Comparison of ENCODE assay signal across 1 cellular context in genomic region chr1:48003741-48004503, GRCh38.
TF ChIP-seq lines count a peak whose summit lies in the region.

No MANE protein-coding gene starts in this region.

TF ChIP-seq in HEK293, 187 proteins besides CTCF, POLR2A, EP300 and RAD21 (continued from another document and continues in another):
- TF ChIP-seq ZNF768 (tag by site-specific recombination; IDR thresholded peaks at IDR 0.05) = no peak
- no peak for TF ChIP-seq ZNF791 (tag by site-specific recombination; IDR thresholded peaks at IDR 0.05)
- no peak for TF ChIP-seq ZFP3 (tag by site-specific recombination; IDR thresholded peaks at IDR 0.05; ENCODE audit: low read depth)
- no peak for TF ChIP-seq ZNF239 (tag by site-specific recombination; IDR thresholded peaks at IDR 0.05)
- TF ChIP-seq ZBTB8A (tag by site-specific recombination; IDR thresholded peaks at IDR 0.05) = peak; percentile 70
- no peak; the same call in 1 of the 2 replicates for TF ChIP-seq OVOL3 (tag by site-specific recombination; IDR thresholded peaks at IDR 0.05)
- TF ChIP-seq ZNF670 (tag by site-specific recombination; IDR thresholded peaks at IDR 0.05; ENCODE audit: low read depth) = no peak
- no peak for TF ChIP-seq MYNN (tag by site-specific recombination; IDR thresholded peaks at IDR 0.05; ENCODE audit: borderline replicate concordance)
- TF ChIP-seq, protein P1, sequence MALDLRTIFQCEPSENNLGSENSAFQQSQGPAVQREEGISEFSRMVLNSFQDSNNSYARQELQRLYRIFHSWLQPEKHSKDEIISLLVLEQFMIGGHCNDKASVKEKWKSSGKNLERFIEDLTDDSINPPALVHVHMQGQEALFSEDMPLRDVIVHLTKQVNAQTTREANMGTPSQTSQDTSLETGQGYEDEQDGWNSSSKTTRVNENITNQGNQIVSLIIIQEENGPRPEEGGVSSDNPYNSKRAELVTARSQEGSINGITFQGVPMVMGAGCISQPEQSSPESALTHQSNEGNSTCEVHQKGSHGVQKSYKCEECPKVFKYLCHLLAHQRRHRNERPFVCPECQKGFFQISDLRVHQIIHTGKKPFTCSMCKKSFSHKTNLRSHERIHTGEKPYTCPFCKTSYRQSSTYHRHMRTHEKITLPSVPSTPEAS (tag by site-specific recombination; IDR thresholded peaks at IDR 0.05) = peak; percentile 87
- TF ChIP-seq ZNF155 (tag by site-specific recombination; IDR thresholded peaks at IDR 0.05) = no peak
- TF ChIP-seq ELK4 (IDR thresholded peaks at IDR 0.05; ENCODE audit: borderline replicate concordance, low read depth, low read length) = peak; percentile 56; the same call in 1 of the 2 replicates
- TF ChIP-seq ZNF302 (tag by site-specific recombination; IDR thresholded peaks at IDR 0.05; ENCODE audit: low read depth) = no peak
- peak; percentile 65; the same call in 1 of the 2 replicates for TF ChIP-seq FEZF1 (tag by site-specific recombination; IDR thresholded peaks at IDR 0.05)
- TF ChIP-seq SP7 (tag by site-specific recombination; IDR thresholded peaks at IDR 0.05) = peak; percentile 99
- TF ChIP-seq YY2 (tag by site-specific recombination; IDR thresholded peaks at IDR 0.05) = no peak
- no peak for TF ChIP-seq PRDM10 (tag by site-specific recombination; IDR thresholded peaks at IDR 0.05)
- no peak for TF ChIP-seq ZNF394 (tag by site-specific recombination; IDR thresholded peaks at IDR 0.05; ENCODE audit: borderline replicate concordance)
- peak; percentile 81 for TF ChIP-seq GLIS1 (tag by site-specific recombination; IDR thresholded peaks at IDR 0.05)
- TF ChIP-seq ZEB2 (tag by site-specific recombination; IDR thresholded peaks at IDR 0.05) = peak; percentile 45; the same call in 1 of the 2 replicates
- no peak; the same call in 1 of the 2 replicates for TF ChIP-seq ZBTB20 (tag by site-specific recombination; IDR thresholded peaks at IDR 0.05)
- TF ChIP-seq ZNF132 (tag by site-specific recombination; IDR thresholded peaks at IDR 0.05; ENCODE audit: borderline replicate concordance) = no peak
- no peak for TF ChIP-seq ZNF777 (tag by site-specific recombination; IDR thresholded peaks at IDR 0.05; ENCODE audit: borderline replicate concordance)
- TF ChIP-seq ZNF585B (tag by site-specific recombination; IDR thresholded peaks at IDR 0.05) = no peak
- no peak for TF ChIP-seq YY1 (tag by site-specific recombination; IDR thresholded peaks at IDR 0.05)
- TF ChIP-seq, protein P2, sequence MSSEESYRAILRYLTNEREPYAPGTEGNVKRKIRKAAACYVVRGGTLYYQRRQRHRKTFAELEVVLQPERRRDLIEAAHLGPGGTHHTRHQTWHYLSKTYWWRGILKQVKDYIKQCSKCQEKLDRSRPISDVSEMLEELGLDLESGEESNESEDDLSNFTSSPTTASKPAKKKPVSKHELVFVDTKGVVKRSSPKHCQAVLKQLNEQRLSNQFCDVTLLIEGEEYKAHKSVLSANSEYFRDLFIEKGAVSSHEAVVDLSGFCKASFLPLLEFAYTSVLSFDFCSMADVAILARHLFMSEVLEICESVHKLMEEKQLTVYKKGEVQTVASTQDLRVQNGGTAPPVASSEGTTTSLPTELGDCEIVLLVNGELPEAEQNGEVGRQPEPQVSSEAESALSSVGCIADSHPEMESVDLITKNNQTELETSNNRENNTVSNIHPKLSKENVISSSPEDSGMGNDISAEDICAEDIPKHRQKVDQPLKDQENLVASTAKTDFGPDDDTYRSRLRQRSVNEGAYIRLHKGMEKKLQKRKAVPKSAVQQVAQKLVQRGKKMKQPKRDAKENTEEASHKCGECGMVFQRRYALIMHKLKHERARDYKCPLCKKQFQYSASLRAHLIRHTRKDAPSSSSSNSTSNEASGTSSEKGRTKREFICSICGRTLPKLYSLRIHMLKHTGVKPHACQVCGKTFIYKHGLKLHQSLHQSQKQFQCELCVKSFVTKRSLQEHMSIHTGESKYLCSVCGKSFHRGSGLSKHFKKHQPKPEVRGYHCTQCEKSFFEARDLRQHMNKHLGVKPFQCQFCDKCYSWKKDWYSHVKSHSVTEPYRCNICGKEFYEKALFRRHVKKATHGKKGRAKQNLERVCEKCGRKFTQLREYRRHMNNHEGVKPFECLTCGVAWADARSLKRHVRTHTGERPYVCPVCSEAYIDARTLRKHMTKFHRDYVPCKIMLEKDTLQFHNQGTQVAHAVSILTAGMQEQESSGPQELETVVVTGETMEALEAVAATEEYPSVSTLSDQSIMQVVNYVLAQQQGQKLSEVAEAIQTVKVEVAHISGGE (tag by site-specific recombination; conservative IDR thresholded peaks at IDR 0.05; ENCODE audit: low read depth) = no peak
- no peak for TF ChIP-seq HOXD13 (CRISPR knock-in tag; IDR thresholded peaks at IDR 0.05; ENCODE audit: borderline replicate concordance)
- TF ChIP-seq HOXA7 (CRISPR knock-in tag; IDR thresholded peaks at IDR 0.05; ENCODE audit: borderline replicate concordance) = no peak
- peak; percentile 65; the same call in 1 of the 2 replicates for TF ChIP-seq ZNF266 (tag by site-specific recombination; IDR thresholded peaks at IDR 0.05; ENCODE audit: low read depth)
- no peak for TF ChIP-seq ZNF514 (tag by site-specific recombination; IDR thresholded peaks at IDR 0.05)
- no peak for TF ChIP-seq ZNF623 (tag by site-specific recombination; IDR thresholded peaks at IDR 0.05)
- no peak for TF ChIP-seq ZSCAN23 (tag by site-specific recombination; IDR thresholded peaks at IDR 0.05)
- no peak for TF ChIP-seq BCL6B (tag by site-specific recombination; IDR thresholded peaks at IDR 0.05)
- no peak for TF ChIP-seq INSM2 (tag by site-specific recombination; IDR thresholded peaks at IDR 0.05)
- TF ChIP-seq, protein P3, sequence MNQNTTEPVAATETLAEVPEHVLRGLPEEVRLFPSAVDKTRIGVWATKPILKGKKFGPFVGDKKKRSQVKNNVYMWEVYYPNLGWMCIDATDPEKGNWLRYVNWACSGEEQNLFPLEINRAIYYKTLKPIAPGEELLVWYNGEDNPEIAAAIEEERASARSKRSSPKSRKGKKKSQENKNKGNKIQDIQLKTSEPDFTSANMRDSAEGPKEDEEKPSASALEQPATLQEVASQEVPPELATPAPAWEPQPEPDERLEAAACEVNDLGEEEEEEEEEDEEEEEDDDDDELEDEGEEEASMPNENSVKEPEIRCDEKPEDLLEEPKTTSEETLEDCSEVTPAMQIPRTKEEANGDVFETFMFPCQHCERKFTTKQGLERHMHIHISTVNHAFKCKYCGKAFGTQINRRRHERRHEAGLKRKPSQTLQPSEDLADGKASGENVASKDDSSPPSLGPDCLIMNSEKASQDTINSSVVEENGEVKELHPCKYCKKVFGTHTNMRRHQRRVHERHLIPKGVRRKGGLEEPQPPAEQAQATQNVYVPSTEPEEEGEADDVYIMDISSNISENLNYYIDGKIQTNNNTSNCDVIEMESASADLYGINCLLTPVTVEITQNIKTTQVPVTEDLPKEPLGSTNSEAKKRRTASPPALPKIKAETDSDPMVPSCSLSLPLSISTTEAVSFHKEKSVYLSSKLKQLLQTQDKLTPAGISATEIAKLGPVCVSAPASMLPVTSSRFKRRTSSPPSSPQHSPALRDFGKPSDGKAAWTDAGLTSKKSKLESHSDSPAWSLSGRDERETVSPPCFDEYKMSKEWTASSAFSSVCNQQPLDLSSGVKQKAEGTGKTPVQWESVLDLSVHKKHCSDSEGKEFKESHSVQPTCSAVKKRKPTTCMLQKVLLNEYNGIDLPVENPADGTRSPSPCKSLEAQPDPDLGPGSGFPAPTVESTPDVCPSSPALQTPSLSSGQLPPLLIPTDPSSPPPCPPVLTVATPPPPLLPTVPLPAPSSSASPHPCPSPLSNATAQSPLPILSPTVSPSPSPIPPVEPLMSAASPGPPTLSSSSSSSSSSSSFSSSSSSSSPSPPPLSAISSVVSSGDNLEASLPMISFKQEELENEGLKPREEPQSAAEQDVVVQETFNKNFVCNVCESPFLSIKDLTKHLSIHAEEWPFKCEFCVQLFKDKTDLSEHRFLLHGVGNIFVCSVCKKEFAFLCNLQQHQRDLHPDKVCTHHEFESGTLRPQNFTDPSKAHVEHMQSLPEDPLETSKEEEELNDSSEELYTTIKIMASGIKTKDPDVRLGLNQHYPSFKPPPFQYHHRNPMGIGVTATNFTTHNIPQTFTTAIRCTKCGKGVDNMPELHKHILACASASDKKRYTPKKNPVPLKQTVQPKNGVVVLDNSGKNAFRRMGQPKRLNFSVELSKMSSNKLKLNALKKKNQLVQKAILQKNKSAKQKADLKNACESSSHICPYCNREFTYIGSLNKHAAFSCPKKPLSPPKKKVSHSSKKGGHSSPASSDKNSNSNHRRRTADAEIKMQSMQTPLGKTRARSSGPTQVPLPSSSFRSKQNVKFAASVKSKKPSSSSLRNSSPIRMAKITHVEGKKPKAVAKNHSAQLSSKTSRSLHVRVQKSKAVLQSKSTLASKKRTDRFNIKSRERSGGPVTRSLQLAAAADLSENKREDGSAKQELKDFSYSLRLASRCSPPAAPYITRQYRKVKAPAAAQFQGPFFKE (tag by site-specific recombination; IDR thresholded peaks at IDR 0.05; ENCODE audit: borderline replicate concordance) = no peak
- no peak for TF ChIP-seq ZNF513 (tag by site-specific recombination; IDR thresholded peaks at IDR 0.05)
- no peak for TF ChIP-seq ZNF626 (tag by site-specific recombination; IDR thresholded peaks at IDR 0.05)
- TF ChIP-seq GLI2 (tag by site-specific recombination; IDR thresholded peaks at IDR 0.05; ENCODE audit: borderline replicate concordance, low read depth) = no peak
- no peak for TF ChIP-seq BCL11A (tag by site-specific recombination; IDR thresholded peaks at IDR 0.05; ENCODE audit: low read depth)
- TF ChIP-seq ZNF16 (tag by site-specific recombination; IDR thresholded peaks at IDR 0.05; ENCODE audit: low read depth) = no peak
- no peak for TF ChIP-seq ZNF600 (tag by site-specific recombination; IDR thresholded peaks at IDR 0.05)
- TF ChIP-seq WT1 (tag by site-specific recombination; IDR thresholded peaks at IDR 0.05) = peak; percentile 93
